Comparison of ENCODE assay signal across 27 cellular contexts in genomic region chr9:81128701-81129100, GRCh38.
"Had no signal": no experiment of that assay in that cellular context is flagged by ENCODE, and none has a peak within 500 bp of the region (broad histone marks: within the 10 kb centered on the region; RNA-seq: fewer than 3 reads in every experiment).

No MANE protein-coding gene starts in this region.

- H3K36me3 ChIP-seq: adrenal gland, brain microvascular endothelial cell, esophagus squamous epithelium, gastroesophageal sphincter had no signal

- H3K4me1 ChIP-seq: adrenal gland, gastroesophageal sphincter had no signal

- H3K27me3 ChIP-seq: adrenal gland, brain microvascular endothelial cell, esophagus squamous epithelium, gastroesophageal sphincter had no signal

- H3K27ac ChIP-seq: adrenal gland, brain microvascular endothelial cell, coronary artery, dorsolateral prefrontal cortex, esophagus squamous epithelium, gastroesophageal sphincter had no signal

- ATAC-seq: activated CD4-positive, alpha-beta T cell treated with anti-CD3 and anti-CD28 coated beads for 36 hours; activated CD8-positive, alpha-beta memory T cell treated with anti-CD3 and anti-CD28 coated beads, Interleukin-2, amount 10 ng/mL, durations not matched to agents 7 days and 5 days; activated CD8-positive, alpha-beta T cell treated with anti-CD3 and anti-CD28 coated beads, Interleukin-2, amount 10 ng/mL, durations not matched to agents 7 days and 5 days; activated naive CD8-positive, alpha-beta T cell treated with anti-CD3 and anti-CD28 coated beads, Interleukin-2, amount 50 U/mL, for 24 hours; gastroesophageal sphincter had no signal

- H3K9me3 ChIP-seq: adrenal gland, esophagus squamous epithelium, gastroesophageal sphincter had no signal

- DNase-seq: activated CD4-positive, alpha-beta memory T cell treated with anti-CD3 and anti-CD28 coated beads for 36 hours; activated CD4-positive, alpha-beta T cell treated with anti-CD3 and anti-CD28 coated beads for 36 hours; activated CD4-positive, alpha-beta T cell treated with anti-CD3 and anti-CD28 coated beads, Interleukin-2, amount 10 ng/mL, durations not matched to agents 24 days and 14 days; activated CD4-positive, CD25-positive, alpha-beta regulatory T cell; activated CD4-positive, CD25-positive, alpha-beta regulatory T cell treated with anti-CD3 and anti-CD28 coated beads, Interleukin-2, amount 50 U/mL, for 72 hours; activated CD8-positive, alpha-beta memory T cell treated with anti-CD3 and anti-CD28 coated beads, Interleukin-2, amount 10 ng/mL, durations not matched to agents 7 days and 5 days; activated CD8-positive, alpha-beta memory T cell treated with anti-CD3 and anti-CD28 coated beads, Interleukin-2, amount 50 U/mL, for 4 hours; activated CD8-positive, alpha-beta T cell treated with anti-CD3 and anti-CD28 coated beads, Interleukin-2, amount 10 ng/mL, durations not matched to agents 7 days and 5 days; activated effector memory CD4-positive, alpha-beta T cell treated with anti-CD3 and anti-CD28 coated beads, Interleukin-2, amount 50 U/mL, for 16 hours; activated naive CD4-positive, alpha-beta T cell treated with anti-CD3 and anti-CD28 coated beads for 36 hours; activated naive CD8-positive, alpha-beta T cell treated with anti-CD3 and anti-CD28 coated beads for 36 hours; activated naive CD8-positive, alpha-beta T cell treated with anti-CD3 and anti-CD28 coated beads, Interleukin-2, amount 50 U/mL, for 24 hours; activated T-cell treated with anti-CD3 and anti-CD28 coated beads, Interleukin-2, amount 50 U/mL, for 1 hour; activated T-cell treated with anti-CD3 and anti-CD28 coated beads, Interleukin-2, amount 50 U/mL, for 48 hours; adrenal gland; amygdala; aorta; brain microvascular endothelial cell; dorsolateral prefrontal cortex; effector memory CD4-positive, alpha-beta T cell; endodermal cell; erythroblast; esophagus squamous epithelium; foreskin melanocyte; T-helper 2 cell had no signal

- H3K4me3 ChIP-seq: adrenal gland, coronary artery, dorsolateral prefrontal cortex, esophagus squamous epithelium, gastroesophageal sphincter had no signal
